ENCODE assay signal across 9 cellular contexts in genomic region chr14:102629700-102630365, GRCh38. TPM values are rescaled to one million over a fixed set of nuclear protein-coding genes. Genes with fewer than 3 reads are reported as not detected.
A peak's percentile ranks its signal among the peaks of the same experiment; 100 is the strongest.
DNase-seq lines count a peak whose midpoint lies in the region; ATAC-seq and TF ChIP-seq lines count a peak whose summit lies in the region.
"Had no signal": no experiment of that assay in that cellular context is flagged by ENCODE, and none has a peak within 500 bp of the region (broad histone marks: within the 10 kb centered on the region; RNA-seq: fewer than 3 reads in every experiment).

No MANE protein-coding gene starts in this region.

- no peaks in the 10 kb centered on the region for H3K36me3 ChIP-seq in psoas muscle (ENCODE audit: insufficient read depth in 1 of 2, low read depth in 1 of 2)
- H3K36me3 ChIP-seq: transverse colon had no signal

- H3K4me1 ChIP-seq in psoas muscle = peaks cover 20% of the 10 kb centered on the region

- H3K27ac ChIP-seq in psoas muscle = no peak overlapping the region
- no peak overlapping the region for H3K27ac ChIP-seq in dorsolateral prefrontal cortex
- H3K27ac ChIP-seq: brain microvascular endothelial cell, transverse colon had no signal

- peak; percentile 19 for DNase-seq in H4 (ENCODE audit: low spot score)
- peak; percentile 59 for DNase-seq in NCI-H2171 (lab: John Stamatoyannopoulos, UW)
- DNase-seq in erythroblast (lab: John Stamatoyannopoulos, UW) = peak; percentile 37 to 45
- DNase-seq in psoas muscle = no peak
- no peak for DNase-seq in dorsolateral prefrontal cortex
- DNase-seq in effector memory CD8-positive, alpha-beta T cell = no peak
- DNase-seq: brain microvascular endothelial cell, transverse colon had no signal

- no peaks in the 10 kb centered on the region for H3K27me3 Mint-ChIP-seq in effector memory CD8-positive, alpha-beta T cell

- WGBS in psoas muscle, 3 donors = 52 to 68% (median 54%) methylated on average over 7 of the region's 7 CpGs

- H3K4me3 Mint-ChIP-seq in effector memory CD8-positive, alpha-beta T cell = no peak overlapping the region

- H3K27me3 ChIP-seq in psoas muscle (ENCODE audit: insufficient read depth in 3 of 3, low read length in 2 of 3) (no peaks in the 10 kb centered on the region), dorsolateral prefrontal cortex (no peaks in the 10 kb centered on the region)
- H3K27me3 ChIP-seq: brain microvascular endothelial cell, transverse colon had no signal

- TF ChIP-seq CTCF in psoas muscle (IDR thresholded peaks at IDR 0.05) (no peak), dorsolateral prefrontal cortex (IDR thresholded peaks at IDR 0.05 in 54 of 56, conservative IDR thresholded peaks at IDR 0.05 in 2 of 56; ENCODE audit: low read depth in 1 of 56, partially characterized antibody in 56 of 56) (no peak)

- ATAC-seq in psoas muscle = peak in 3 of 4 donors; percentile 38 to 67 (median 53)
- ATAC-seq in HG03378 (IDR thresholded peaks at IDR 0.05; ENCODE audit: unreplicated experiment) = no peak
- ATAC-seq in effector memory CD8-positive, alpha-beta T cell (replicated peaks) = no peak

- H3K27ac Mint-ChIP-seq in effector memory CD8-positive, alpha-beta T cell = no peak overlapping the region

- H3K9me3 Mint-ChIP-seq in effector memory CD8-positive, alpha-beta T cell = no peaks in the 10 kb centered on the region

- no peaks in the 10 kb centered on the region for H3K9me3 ChIP-seq in psoas muscle
- H3K9me3 ChIP-seq: transverse colon had no signal

- intact Hi-C loops in psoas muscle (cut with DNase I) = no loop called here
- intact Hi-C loops in dorsolateral prefrontal cortex (cut with DNase I) = no loop called here

- no peak overlapping the region for H3K4me3 ChIP-seq in psoas muscle
- H3K4me3 ChIP-seq in dorsolateral prefrontal cortex = no peak overlapping the region
- H3K4me3 ChIP-seq: transverse colon had no signal

- peaks cover 10% of the 10 kb centered on the region for H3K36me3 Mint-ChIP-seq in effector memory CD8-positive, alpha-beta T cell (ENCODE audit: insufficient read depth)

- H3K4me1 Mint-ChIP-seq in effector memory CD8-positive, alpha-beta T cell (ENCODE audit: low read depth in 2 of 2) = peaks cover 16 to 21% of the 10 kb centered on the region in 2 donors

- no peak for TF ChIP-seq POLR2A in erythroblast (IDR thresholded peaks at IDR 0.05; ENCODE audit: low read length)

RNA-seq across cellular contexts. Expression of gene RCOR1, which starts 37.4 kb away (rescaled TPM):
- 8.7 and 32.9 TPM in 2 replicates for total RNA-seq in H4 (2014; rRNA removed; shearing (Covaris generic))
- total RNA-seq in psoas muscle (10 to 100 TPM; 11.6 to 17.7 (median 15.8) TPM), dorsolateral prefrontal cortex (10 to 100 TPM in 114 of 120 experiments, 1 to 10 TPM in 6; 8.6 to 24.0 (median 13.3) TPM)
- polyA plus RNA-seq in psoas muscle = 10 to 100 TPM in 1 of 3 donors, 1 to 10 TPM in 2; 6.0 to 14.3 (median 8.2) TPM

Comparison
In these comparisons a context has a peak if more than half of its experiments do, and no peak if none do; other contexts are left out.
1. DNase-seq: peak in H4 (single experiment), NCI-H2171 (single experiment) and erythroblast (2 of 2); none in psoas muscle (0 of 2), dorsolateral prefrontal cortex (0 of 10) and effector memory CD8-positive, alpha-beta T cell (0 of 3).
2. ATAC-seq: peak in psoas muscle (3 of 4); none in HG03378 (single experiment) and effector memory CD8-positive, alpha-beta T cell (single experiment).